Comparison of ENCODE assay signal across 8 cellular contexts in the genomic region with DNA sequence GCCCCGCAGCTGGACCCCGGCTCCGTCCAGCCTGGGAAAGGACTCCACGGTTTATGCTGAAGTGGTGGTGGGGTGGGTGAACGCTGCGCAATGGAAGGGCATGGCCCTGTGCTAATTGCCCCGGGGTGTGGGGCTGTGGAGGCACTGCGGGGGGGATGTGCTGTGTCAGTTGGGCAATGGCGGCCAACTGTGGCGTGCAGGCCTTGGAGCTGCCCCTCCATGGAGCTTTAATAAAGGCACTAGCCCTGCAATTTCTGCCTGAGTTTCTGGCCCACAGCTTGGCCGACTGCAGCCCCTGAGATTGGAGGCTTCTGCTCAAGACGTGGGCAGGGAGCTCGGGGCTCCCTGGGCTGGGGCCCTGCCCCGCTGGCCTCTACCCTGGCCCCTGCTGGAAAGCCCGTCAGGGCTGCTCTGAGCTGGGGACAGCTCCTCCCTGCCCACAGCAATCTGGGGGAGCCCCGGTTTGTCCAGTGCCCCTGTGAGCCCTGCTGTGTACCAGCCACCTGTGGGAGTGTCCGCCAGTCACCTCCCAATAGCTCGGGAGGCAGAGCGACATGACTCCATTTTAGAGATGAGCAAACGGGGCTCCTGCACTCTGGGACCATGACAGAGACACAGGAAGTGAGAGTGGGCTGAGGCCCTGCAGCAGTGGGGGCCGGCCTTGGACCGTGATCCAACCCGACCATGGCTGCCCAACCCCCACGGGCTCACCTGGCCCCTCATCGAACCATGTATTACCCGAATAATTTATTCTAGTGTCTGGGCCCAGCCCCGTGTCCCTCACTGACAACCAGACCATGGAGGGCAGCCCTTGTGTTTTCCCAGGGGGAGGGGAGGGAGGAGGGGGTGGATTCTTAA. TPM values are rescaled to one million over a fixed set of nuclear protein-coding genes. Genes with fewer than 3 reads are reported as not detected.
A peak's percentile ranks its signal among the peaks of the same experiment; 100 is the strongest.
DNase-seq lines count a peak whose midpoint lies in the region; ATAC-seq and TF ChIP-seq lines count a peak whose summit lies in the region.

No MANE protein-coding gene starts in this region.

- H3K36me3 Mint-ChIP-seq in effector memory CD8-positive, alpha-beta T cell (ENCODE audit: insufficient read depth), result peaks cover 29% of the 10 kb centered on the region
- no peaks in the 10 kb centered on the region for H3K36me3 Mint-ChIP-seq in osteocyte (ENCODE audit: unreplicated experiment)

- TF ChIP-seq CTCF in BJ (IDR thresholded peaks at IDR 0.05; ENCODE audit: insufficient read depth, low read depth, low read length) (no peak), osteocyte (IDR thresholded peaks at IDR 0.05) (no peak)

- H3K4me1 Mint-ChIP-seq in effector memory CD8-positive, alpha-beta T cell (ENCODE audit: low read depth in 2 of 2), result peaks cover 7 to 24% of the 10 kb centered on the region in 2 donors
- peaks cover 33% of the 10 kb centered on the region for H3K4me1 Mint-ChIP-seq in osteocyte (ENCODE audit: unreplicated experiment)

- DNase-seq in BJ (ENCODE audit: low read depth), result no peak
- peak; percentile 87 for DNase-seq in H7
- DNase-seq in T-helper 2 cell, result peak in 3 of 5 experiments; percentile 29 to 82 (median 46)
- DNase-seq in effector memory CD8-positive, alpha-beta T cell, result peak; percentile 54 to 57 (median 57)
- DNase-seq in osteocyte (ENCODE audit: extremely low spot score, unreplicated experiment), result no peak
- no peak for DNase-seq in NCI-H1105 (lab: John Stamatoyannopoulos, UW)
- no peak for DNase-seq in putamen (ENCODE audit: low spot score)
- no peak for DNase-seq in T1000 (lab: John Stamatoyannopoulos, UW)

- no peaks in the 10 kb centered on the region for H3K27me3 ChIP-seq in BJ (ENCODE audit: control insufficient read depth, insufficient read depth, low read length)
- H3K27me3 ChIP-seq in H7 (ENCODE audit: control insufficient read depth, insufficient read depth, low read length), result peaks cover 3% of the 10 kb centered on the region

- peak overlapping the region; percentile 94 to 98 for H3K27ac Mint-ChIP-seq in effector memory CD8-positive, alpha-beta T cell
- peak overlapping the region; percentile 57 for H3K27ac Mint-ChIP-seq in osteocyte (ENCODE audit: unreplicated experiment)

- POLR2A ChIA-PET in BJ (lab: Charles Lee), result no interaction called here

- no peaks in the 10 kb centered on the region for H3K27me3 Mint-ChIP-seq in effector memory CD8-positive, alpha-beta T cell
- no peaks in the 10 kb centered on the region for H3K27me3 Mint-ChIP-seq in osteocyte (ENCODE audit: unreplicated experiment)

- ATAC-seq in effector memory CD8-positive, alpha-beta T cell (replicated peaks), result peak; percentile 22

- CTCF ChIA-PET in BJ (lab: Yijun Ruan, JAX), result interaction anchor here (0.6 to 3.8 kb wide), 24 partner anchors 10 to 877 kb away, joined by 3 to 71 read pairs (median 6); a partner anchor contains a TSS

- peak overlapping the region; percentile 55 for H3K4me3 ChIP-seq in BJ (ENCODE audit: low read depth, low read length)
- H3K4me3 ChIP-seq in H7 (ENCODE audit: insufficient read depth, low read depth, low read length), result peak overlapping the region; percentile 84

- H3K36me3 ChIP-seq in BJ (ENCODE audit: control insufficient read depth, insufficient read depth, low read length) (no peaks in the 10 kb centered on the region), H7 (replicated peaks; ENCODE audit: control insufficient read depth, insufficient read depth, low read length) (no peaks in the 10 kb centered on the region)

- no peaks in the 10 kb centered on the region for H3K9me3 Mint-ChIP-seq in effector memory CD8-positive, alpha-beta T cell
- H3K9me3 Mint-ChIP-seq in osteocyte (ENCODE audit: unreplicated experiment), result no peaks in the 10 kb centered on the region

- H3K4me3 Mint-ChIP-seq in effector memory CD8-positive, alpha-beta T cell, result peak overlapping the region; percentile 88 to 92
- H3K4me3 Mint-ChIP-seq in osteocyte (ENCODE audit: unreplicated experiment), result peak overlapping the region; percentile 61

RNA-seq across cellular contexts. Expression of a gene that starts 8.7 kb away (rescaled TPM):
- 11.8 and 19.3 TPM in 2 replicates for polyA plus RNA-seq in BJ (2011; rRNA removed)
- 10.3 and 11.1 TPM in 2 replicates for polyA minus RNA-seq in BJ (2011; rRNA and poly(A)+ RNA removed)
- total RNA-seq in H7 (2014; rRNA removed; shearing (Covaris generic)), result 0.07 and 0.55 TPM in 2 replicates
- 6.5 TPM in 2 replicates for total RNA-seq in osteocyte

RNA-seq across cellular contexts. Expression of a gene that starts 17.4 kb away (rescaled TPM):
- not detected in 2 replicates for polyA plus RNA-seq in BJ (2011; rRNA removed)
- not detected in 2 replicates for polyA minus RNA-seq in BJ (2011; rRNA and poly(A)+ RNA removed)
- 0.07 and 0.33 TPM in 2 replicates for total RNA-seq in H7 (2014; rRNA removed; shearing (Covaris generic))
- total RNA-seq in osteocyte, result 0.29 TPM in 1 of 2 replicates, not detected in the other

RNA-seq across cellular contexts. Expression of a gene that starts 21.0 kb away (rescaled TPM):
- 13.3 and 17.1 TPM in 2 replicates for polyA plus RNA-seq in BJ (2011; rRNA removed)
- 23.8 and 42.0 TPM in 2 replicates for polyA minus RNA-seq in BJ (2011; rRNA and poly(A)+ RNA removed)
- 62.5 and 79.0 TPM in 2 replicates for total RNA-seq in H7 (2014; rRNA removed; shearing (Covaris generic))
- total RNA-seq in osteocyte, result 34.1 and 34.4 TPM in 2 replicates

RNA-seq across cellular contexts. Expression of a gene that starts 39.1 kb away (rescaled TPM):
- polyA plus RNA-seq in BJ (2011; rRNA removed), result 9.8 and 16.1 TPM in 2 replicates
- 8.1 and 9.2 TPM in 2 replicates for polyA minus RNA-seq in BJ (2011; rRNA and poly(A)+ RNA removed)
- 62.9 and 83.5 TPM in 2 replicates for total RNA-seq in H7 (2014; rRNA removed; shearing (Covaris generic))
- total RNA-seq in osteocyte, result 24.0 and 24.8 TPM in 2 replicates

Comparison
In these comparisons a context has a peak if more than half of its experiments do, and no peak if none do; other contexts are left out.
1. DNase-seq: peak in H7 (single experiment), T-helper 2 cell (3 of 5) and effector memory CD8-positive, alpha-beta T cell (3 of 3); none in BJ (single experiment), osteocyte (single experiment), NCI-H1105 (single experiment), putamen (single experiment) and T1000 (single experiment).